Comparison of ENCODE assay signal across 27 cellular contexts in genomic region chr17:6796887-6797490, GRCh38. TPM values are rescaled to one million over a fixed set of nuclear protein-coding genes. Genes with fewer than 3 reads are reported as not detected.
DNase-seq lines count a peak whose midpoint lies in the region; ATAC-seq, FAIRE-seq and TF ChIP-seq lines count a peak whose summit lies in the region.
"Had no signal": no experiment of that assay in that cellular context is flagged by ENCODE, and none has a peak within 500 bp of the region (broad histone marks: within the 10 kb centered on the region; RNA-seq: fewer than 3 reads in every experiment).

No MANE protein-coding gene starts in this region.

- H3K36me3 ChIP-seq in RWPE2 (ENCODE audit: low read depth), result no peaks in the 10 kb centered on the region

- H3K36me3 Mint-ChIP-seq in HFFc6 (ENCODE audit: low read depth), result no peaks in the 10 kb centered on the region
- H3K36me3 Mint-ChIP-seq: CD4-positive, CD25-positive, alpha-beta regulatory T cell; naive thymus-derived CD8-positive, alpha-beta T cell; stimulated activated memory B cell treated with anti-CD40 and anti-IgM and Interleukin-4, amounts not matched to agents 10 μg/mL and 1 μg/mL and 100 μg/mL, for 72 hours had no signal

- no peak overlapping the region for H3K27ac Mint-ChIP-seq in HFFc6
- H3K27ac Mint-ChIP-seq: activated CD4-positive, alpha-beta T cell treated with anti-CD3 and anti-CD28 coated beads for 36 hours; CD4-positive, CD25-positive, alpha-beta regulatory T cell; naive thymus-derived CD8-positive, alpha-beta T cell; stimulated activated memory B cell treated with anti-CD40 and anti-IgM and Interleukin-4, amounts not matched to agents 10 μg/mL and 1 μg/mL and 100 μg/mL, for 72 hours had no signal

- H3K4me3 ChIP-seq in RWPE2 (ENCODE audit: severe bottlenecking) (no peak overlapping the region), foreskin fibroblast (ENCODE audit: low read depth in 1 of 2, low read length in 2 of 2) (no peak overlapping the region)
- H3K4me3 ChIP-seq: smooth muscle cell had no signal

- H3K27me3 Mint-ChIP-seq in HFFc6 (ENCODE audit: insufficient read depth), result peaks cover 45% of the 10 kb centered on the region

- DNase-seq in A172 (ENCODE audit: low spot score) (peak; percentile 63), HFFc6 (peak; percentile 28), RWPE2 (ENCODE audit: low spot score) (no peak), foreskin fibroblast (peak; percentile 22 to 39), NCI-H2081 treated with DMSO at 0.1 percent for 48 hours (lab: John Stamatoyannopoulos, UW) (no peak), frontal cortex (ENCODE audit: low spot score in 2 of 2) (no peak), cerebellar nuclear complex (lab: John Stamatoyannopoulos, UW) (no peak)
- DNase-seq: activated CD4-positive, alpha-beta T cell treated with anti-CD3 and anti-CD28 coated beads for 36 hours; activated CD8-positive, alpha-beta memory T cell treated with anti-CD3 and anti-CD28 coated beads, Interleukin-2, amount 50 U/mL, for 4 hours; activated gamma-delta T cell; CD4-positive, CD25-positive, alpha-beta regulatory T cell; H7; MM.1S; naive thymus-derived CD8-positive, alpha-beta T cell; NCI-H2029; NCI-H524; SK-N-SH; trophoblast cell had no signal

- peak overlapping the region; percentile 76 for H3K27ac ChIP-seq in RWPE2 (ENCODE audit: poor library complexity, severe bottlenecking)

- no peak overlapping the region for H3K4me3 Mint-ChIP-seq in HFFc6
- H3K4me3 Mint-ChIP-seq: activated CD4-positive, alpha-beta T cell treated with anti-CD3 and anti-CD28 coated beads for 36 hours; CD4-positive, CD25-positive, alpha-beta regulatory T cell; naive thymus-derived CD8-positive, alpha-beta T cell; stimulated activated memory B cell treated with anti-CD40 and anti-IgM and Interleukin-4, amounts not matched to agents 10 μg/mL and 1 μg/mL and 100 μg/mL, for 72 hours had no signal

- peaks cover 21% of the 10 kb centered on the region for H3K4me1 ChIP-seq in RWPE2 (ENCODE audit: insufficient read depth, poor library complexity, severe bottlenecking)

- no peaks in the 10 kb centered on the region for H3K9me3 Mint-ChIP-seq in HFFc6
- H3K9me3 Mint-ChIP-seq: naive thymus-derived CD8-positive, alpha-beta T cell; stimulated activated memory B cell treated with anti-CD40 and anti-IgM and Interleukin-4, amounts not matched to agents 10 μg/mL and 1 μg/mL and 100 μg/mL, for 72 hours had no signal

- H3K9me3 ChIP-seq in RWPE2 (ENCODE audit: severe bottlenecking), result no peaks in the 10 kb centered on the region
- H3K9me3 ChIP-seq: SK-N-SH had no signal

- no peaks in the 10 kb centered on the region for H3K27me3 ChIP-seq in RWPE2 (ENCODE audit: insufficient read depth, poor library complexity, severe bottlenecking)

- FAIRE-seq in frontal cortex (lab: Jason Lieb, UNC), result no peak
- FAIRE-seq: endometrium had no signal

- H3K4me1 Mint-ChIP-seq in HFFc6 (ENCODE audit: low read depth), result 0 out of 2 replicates have a peak, but pooled peaks cover 6% of the 10 kb centered on the region
- H3K4me1 Mint-ChIP-seq: CD4-positive, CD25-positive, alpha-beta regulatory T cell; naive thymus-derived CD8-positive, alpha-beta T cell; stimulated activated memory B cell treated with anti-CD40 and anti-IgM and Interleukin-4, amounts not matched to agents 10 μg/mL and 1 μg/mL and 100 μg/mL, for 72 hours had no signal

- ATAC-seq in RWPE2 (ENCODE audit: low read depth) (peak; percentile 84), HG03520 (IDR thresholded peaks at IDR 0.05; ENCODE audit: unreplicated experiment) (no peak)
- ATAC-seq: activated CD4-positive, alpha-beta T cell treated with anti-CD3 and anti-CD28 coated beads for 36 hours; naive thymus-derived CD8-positive, alpha-beta T cell; stimulated activated memory B cell treated with anti-CD40 and anti-IgM and Interleukin-4, amounts not matched to agents 10 μg/mL and 1 μg/mL and 100 μg/mL, for 72 hours had no signal

- no peak for TF ChIP-seq CTCF in HFFc6 (IDR thresholded peaks at IDR 0.05)
- no peak for TF ChIP-seq CTCF in RWPE2 (IDR thresholded peaks at IDR 0.05; ENCODE audit: poor library complexity, severe bottlenecking)
- TF ChIP-seq CTCF in foreskin fibroblast (IDR thresholded peaks at IDR 0.05; ENCODE audit: low read depth, low read length), result no peak

RNA-seq across cellular contexts. Expression of gene FBXO39, which starts 21.0 kb away (rescaled TPM):
- 0.31 TPM in 1 of 2 replicates, not detected in the other for total RNA-seq in A172 (2014; rRNA removed; shearing (Covaris generic))
- not detected for total RNA-seq in HFFc6 (2021; fragmentation: NEBNext Ultra II Directional; extraction: Animal tissue kit (Norgen Biotek cat#: 25700))
- total RNA-seq in frontal cortex, result not detected
- total RNA-seq: A673, chondrocyte, H7, smooth muscle cell had no signal

RNA-seq across cellular contexts. Expression of gene TEKT1, which starts 34.5 kb away (rescaled TPM):
- not detected in 2 replicates for total RNA-seq in A172 (2014; rRNA removed; shearing (Covaris generic))
- not detected for total RNA-seq in HFFc6 (2021; fragmentation: NEBNext Ultra II Directional; extraction: Animal tissue kit (Norgen Biotek cat#: 25700))
- 0.41 TPM for total RNA-seq in frontal cortex
- total RNA-seq: A673; activated CD4-positive, alpha-beta T cell treated with anti-CD3 and anti-CD28 coated beads for 36 hours; CD4-positive, CD25-positive, alpha-beta regulatory T cell; chondrocyte; glomerular endothelial cell; H7; lung microvascular endothelial cell; naive thymus-derived CD8-positive, alpha-beta T cell; posterior vena cava; smooth muscle cell had no signal

RNA-seq across cellular contexts. Expression of gene XAF1, which starts 41.1 kb away (rescaled TPM):
- total RNA-seq in A172 (2014; rRNA removed; shearing (Covaris generic)), result not detected in 2 replicates
- total RNA-seq in HFFc6 (2021; fragmentation: NEBNext Ultra II Directional; extraction: Animal tissue kit (Norgen Biotek cat#: 25700)), result 1 to 10 TPM; 3.0 to 4.6 (median 3.7) TPM
- 2.0 TPM for total RNA-seq in frontal cortex
- total RNA-seq: A673, H7 had no signal

Comparison
In these comparisons a context has a peak if more than half of its experiments do, and no peak if none do; other contexts are left out.
1. DNase-seq: peak in A172 (single experiment), HFFc6 (single experiment) and foreskin fibroblast (2 of 2); none in RWPE2 (single experiment), NCI-H2081 treated with DMSO at 0.1 percent for 48 hours (single experiment), frontal cortex (0 of 2) and cerebellar nuclear complex (0 of 2).